Comparison of ENCODE assay signal across 15 cellular contexts in genomic region chr11:62269654-62270278, GRCh38. TPM values are rescaled to one million over a fixed set of nuclear protein-coding genes. Genes with fewer than 3 reads are reported as not detected.
DNase-seq lines count a peak whose midpoint lies in the region; ATAC-seq and TF ChIP-seq lines count a peak whose summit lies in the region.
"Had no signal": no experiment of that assay in that cellular context is flagged by ENCODE, and none has a peak within 500 bp of the region (broad histone marks: within the 10 kb centered on the region; RNA-seq: fewer than 3 reads in every experiment).

Gene SCGB2A2, plus strand, starts transcription at chr11:62270158. Its CDS starts 59 bp downstream, at chr11:62270217.

- no peak within 1 kb of the TSS for H3K27ac ChIP-seq in osteoblast (ENCODE audit: low read depth, low read length)
- H3K27ac ChIP-seq: right atrium auricular region, upper lobe of left lung had no signal

- TF ChIP-seq CTCF in chondrocyte (IDR thresholded peaks at IDR 0.05) (peak; percentile 39), osteoblast (IDR thresholded peaks at IDR 0.05; ENCODE audit: extremely low read depth, low read depth, low read length) (peak; percentile 24)

- H3K4me3 Mint-ChIP-seq in chondrocyte (ENCODE audit: unreplicated experiment): no peak within 1 kb of the TSS

- H3K27me3 ChIP-seq in osteoblast (ENCODE audit: insufficient read depth, low read length): peaks cover 9% of the 10 kb centered on the region
- H3K27me3 ChIP-seq: right atrium auricular region, upper lobe of left lung had no signal

- no peaks in the 10 kb centered on the region for H3K79me2 ChIP-seq in osteoblast (ENCODE audit: insufficient read depth, low read length)

- H3K27me3 Mint-ChIP-seq in chondrocyte (ENCODE audit: low read depth): peaks cover 41% of the 10 kb centered on the region

- H3K36me3 Mint-ChIP-seq in chondrocyte (ENCODE audit: low read depth): no peaks in the 10 kb centered on the region

- no peak for ATAC-seq in GM21786 (IDR thresholded peaks at IDR 0.05; ENCODE audit: unreplicated experiment)

- no peak within 1 kb of the TSS for H3K4me3 ChIP-seq in osteoblast (ENCODE audit: insufficient read depth, low read length)
- H3K4me3 ChIP-seq: right atrium auricular region, upper lobe of left lung had no signal

- H3K4me2 ChIP-seq in osteoblast (ENCODE audit: insufficient read depth, low read length): no peak within 1 kb of the TSS

- DNase-seq in NCI-H1417 (lab: John Stamatoyannopoulos, UW) (peak in 2 of 3 experiments; percentile 6 to 40), NCI-H1417 treated with DMSO at 0.1 percent for 48 hours (lab: John Stamatoyannopoulos, UW) (no peak), LoVo (ENCODE audit: low spot score) (peak; percentile 18), chondrocyte (ENCODE audit: low spot score) (no peak), osteoblast (ENCODE audit: insufficient read length, low spot score, missing footprints) (no peak), NCI-H1105 treated with DMSO at 0.1 percent for 48 hours (lab: John Stamatoyannopoulos, UW) (no peak), GOT3 (lab: John Stamatoyannopoulos, UW) (no peak)
- DNase-seq: activated CD4-positive, CD25-positive, alpha-beta regulatory T cell; activated effector memory CD4-positive, alpha-beta T cell treated with anti-CD3 and anti-CD28 coated beads, Interleukin-2, amount 50 U/mL, for 16 hours; cerebellar nuclear complex; NCI-H187 treated with DMSO at 0.1 percent for 48 hours; upper lobe of left lung had no signal

- peaks cover 10% of the 10 kb centered on the region for H3K4me1 ChIP-seq in osteoblast (ENCODE audit: insufficient read depth, low read length)
- H3K4me1 ChIP-seq: right atrium auricular region, upper lobe of left lung had no signal

- H3K9me3 ChIP-seq in osteoblast (ENCODE audit: low read depth, low read length): no peaks in the 10 kb centered on the region
- H3K9me3 ChIP-seq: right atrium auricular region, upper lobe of left lung had no signal

- no peak within 1 kb of the TSS for H2AFZ ChIP-seq in osteoblast (ENCODE audit: low read length)

- H3K4me1 Mint-ChIP-seq in chondrocyte (ENCODE audit: low read depth): no peaks in the 10 kb centered on the region

- H3K27ac Mint-ChIP-seq in chondrocyte (ENCODE audit: unreplicated experiment): no peak within 1 kb of the TSS

- H3K36me3 ChIP-seq in osteoblast (ENCODE audit: insufficient read depth, low read length): no peaks in the 10 kb centered on the region
- H3K36me3 ChIP-seq: right atrium auricular region, upper lobe of left lung had no signal

- H4K20me1 ChIP-seq in osteoblast (ENCODE audit: insufficient read depth, low read length): no peaks in the 10 kb centered on the region

- H3K9me3 Mint-ChIP-seq in chondrocyte (ENCODE audit: low read depth): no peaks in the 10 kb centered on the region

RNA-seq across cellular contexts. Expression of gene SCGB2A2, which starts in this region (rescaled TPM):
- total RNA-seq in chondrocyte (not detected in 3 replicates), osteoblast (not detected in 2 replicates)
- total RNA-seq: glomerular endothelial cell, right atrium auricular region, upper lobe of left lung had no signal

Comparison
In these comparisons a context has a peak if more than half of its experiments do, and no peak if none do; other contexts are left out.
1. DNase-seq: peak in NCI-H1417 (2 of 3) and LoVo (single experiment); none in NCI-H1417 treated with DMSO at 0.1 percent for 48 hours (single experiment), chondrocyte (single experiment), osteoblast (single experiment), NCI-H1105 treated with DMSO at 0.1 percent for 48 hours (single experiment) and GOT3 (single experiment).